ENCODE assay signal across 16 cellular contexts in genomic region chrX:18961686-18962085, GRCh38. TPM values are rescaled to one million over a fixed set of nuclear protein-coding genes. Genes with fewer than 3 reads are reported as not detected.
DNase-seq lines count a peak whose midpoint lies in the region; ATAC-seq and TF ChIP-seq lines count a peak whose summit lies in the region.
"Had no signal": no experiment of that assay in that cellular context is flagged by ENCODE, and none has a peak within 500 bp of the region (broad histone marks: within the 10 kb centered on the region; RNA-seq: fewer than 3 reads in every experiment).

No MANE protein-coding gene starts in this region.

- H3K4me1 Mint-ChIP-seq in nephron (peaks cover 22% of the 10 kb centered on the region), T-helper 17 cell (peaks cover 18% of the 10 kb centered on the region), mesothelial cell of epicardium (peaks cover 21% of the 10 kb centered on the region)

- H3K9me3 Mint-ChIP-seq in nephron (peaks cover 17% of the 10 kb centered on the region), mesothelial cell of epicardium (peaks cover 20% of the 10 kb centered on the region)
- H3K9me3 Mint-ChIP-seq: CD4-positive, alpha-beta memory T cell had no signal

- H3K27me3 Mint-ChIP-seq in nephron (ENCODE audit: low read depth), result no peaks in the 10 kb centered on the region
- H3K27me3 Mint-ChIP-seq in T-helper 17 cell, result no peaks in the 10 kb centered on the region
- H3K27me3 Mint-ChIP-seq in mesothelial cell of epicardium (ENCODE audit: low read depth), result no peaks in the 10 kb centered on the region
- H3K27me3 Mint-ChIP-seq: CD4-positive, alpha-beta memory T cell; naive thymus-derived CD8-positive, alpha-beta T cell had no signal

- H3K9me3 ChIP-seq in T-helper 17 cell (ENCODE audit: control insufficient read depth, low read length, poor library complexity, severe bottlenecking), result no peaks in the 10 kb centered on the region
- H3K9me3 ChIP-seq: left lung had no signal

- TF ChIP-seq CTCF in astrocyte of the spinal cord (IDR thresholded peaks at IDR 0.05; ENCODE audit: low read depth, low read length), result no peak
- TF ChIP-seq CTCF in nephron (IDR thresholded peaks at IDR 0.05; ENCODE audit: unreplicated experiment in 3 of 3), result no peak
- no peak for TF ChIP-seq CTCF in omental fat pad (IDR thresholded peaks at IDR 0.05)
- TF ChIP-seq CTCF in mesothelial cell of epicardium (IDR thresholded peaks at IDR 0.05; ENCODE audit: unreplicated experiment), result no peak

- no peak overlapping the region for H3K4me3 ChIP-seq in astrocyte of the spinal cord (ENCODE audit: low read depth, low read length)
- H3K4me3 ChIP-seq: left lung had no signal

- in situ Hi-C loops in astrocyte of the spinal cord (cut with HindIII; ENCODE audit: low sequenced_read_pairs), result no loop called here

- no peak overlapping the region for H3K4me3 Mint-ChIP-seq in nephron
- H3K4me3 Mint-ChIP-seq in T-helper 17 cell, result no peak overlapping the region
- H3K4me3 Mint-ChIP-seq in mesothelial cell of epicardium, result no peak overlapping the region
- H3K4me3 Mint-ChIP-seq: CD4-positive, alpha-beta memory T cell; naive thymus-derived CD8-positive, alpha-beta T cell had no signal

- H3K27ac Mint-ChIP-seq in nephron (peak overlapping the region in 2 of 3 experiments; percentile 31 to 69), T-helper 17 cell (no peak overlapping the region), mesothelial cell of epicardium (no peak overlapping the region)

- no peaks in the 10 kb centered on the region for H3K36me3 Mint-ChIP-seq in nephron (ENCODE audit: low read depth)
- no peaks in the 10 kb centered on the region for H3K36me3 Mint-ChIP-seq in T-helper 17 cell (ENCODE audit: low read depth)
- H3K36me3 Mint-ChIP-seq in mesothelial cell of epicardium, result no peaks in the 10 kb centered on the region
- H3K36me3 Mint-ChIP-seq: CD4-positive, alpha-beta memory T cell had no signal

- ATAC-seq in omental fat pad (ENCODE audit: low FRiP score) (no peak), T-helper 17 cell (no peak)
- ATAC-seq: left lung; naive thymus-derived CD8-positive, alpha-beta T cell had no signal

- DNase-seq in ELR (ENCODE audit: low read depth), result peak; percentile 54
- peak; percentile 11 for DNase-seq in LHCN-M2 (ENCODE audit: low read depth)
- peak; percentile 17 for DNase-seq in astrocyte of the spinal cord (ENCODE audit: low read depth, low spot score)
- no peak for DNase-seq in omental fat pad (ENCODE audit: low spot score)
- DNase-seq in T-helper 17 cell, result no peak
- DNase-seq in superior temporal gyrus (ENCODE audit: extremely low spot score), result no peak
- no peak for DNase-seq in mesothelial cell of epicardium (ENCODE audit: low spot score in 2 of 2, unreplicated experiment in 2 of 2)
- DNase-seq: activated naive CD4-positive, alpha-beta T cell treated with anti-CD3 and anti-CD28 coated beads, Interleukin-2, amount 50 U/mL, for 16 hours; CD4-positive, alpha-beta memory T cell; left lung; naive thymus-derived CD8-positive, alpha-beta T cell; NCI-H1930; NCI-H748 treated with DMSO at 0.1 percent for 48 hours; SHP77; stimulated activated CD4-positive, alpha-beta T cell treated with anti-CD3 and anti-CD28 coated beads, Interleukin-2, amount 100 ng/mL, for 48 hours had no signal

RNA-seq across cellular contexts. Expression of gene PHKA2, which starts 22.2 kb away (rescaled TPM):
- 3.7 and 5.9 TPM in 2 replicates for total RNA-seq in LHCN-M2 (2014; rRNA removed)
- polyA plus RNA-seq in LHCN-M2 (2012), result 6.2 TPM
- 10 to 100 TPM; 18.4 to 30.6 (median 19.9) TPM for total RNA-seq in omental fat pad
- total RNA-seq in T-helper 17 cell, result 10 to 100 TPM; 29.4 to 33.2 TPM
- total RNA-seq in mesothelial cell of epicardium, result 68.1 to 72.2 TPM (median 68.3 TPM) in 3 replicates

Comparison
In these comparisons a context has a peak if more than half of its experiments do, and no peak if none do; other contexts are left out.
1. DNase-seq: peak in ELR (single experiment), LHCN-M2 (single experiment) and astrocyte of the spinal cord (single experiment); none in omental fat pad (single experiment), T-helper 17 cell (0 of 3), superior temporal gyrus (single experiment) and mesothelial cell of epicardium (0 of 2).
2. H3K27ac Mint-ChIP-seq: peak in nephron (2 of 3); none in T-helper 17 cell (single experiment) and mesothelial cell of epicardium (single experiment).